ENCODE assay signal across 27 cellular contexts in the genomic region with DNA sequence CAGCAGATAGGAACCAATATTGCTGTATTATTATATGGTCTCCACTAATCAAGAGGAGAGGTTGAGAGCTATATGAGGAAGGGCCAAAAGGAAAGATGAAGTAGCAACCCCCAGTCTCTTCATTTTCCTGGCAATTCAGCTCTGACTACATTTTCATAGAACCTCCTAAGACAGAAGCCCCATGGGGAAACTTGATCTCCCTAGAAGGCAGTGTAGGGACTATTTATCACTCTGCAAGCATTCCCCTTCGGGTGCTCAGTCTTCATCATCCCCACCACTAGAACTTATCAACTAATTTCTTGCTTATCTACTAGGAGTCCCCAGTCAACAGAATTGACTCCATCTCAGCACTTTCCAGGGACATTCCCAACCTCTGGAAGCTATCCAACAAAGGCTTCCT. TPM values are rescaled to one million over a fixed set of nuclear protein-coding genes. Genes with fewer than 3 reads are reported as not detected.
DNase-seq lines count a peak whose midpoint lies in the region; ATAC-seq and TF ChIP-seq lines count a peak whose summit lies in the region.
"Had no signal": no experiment of that assay in that cellular context is flagged by ENCODE, and none has a peak within 500 bp of the region (broad histone marks: within the 10 kb centered on the region; RNA-seq: fewer than 3 reads in every experiment).

No MANE protein-coding gene starts in this region.

- no peak for TF ChIP-seq POLR2A in tibial nerve (IDR thresholded peaks at IDR 0.05)

- CTCF ChIA-PET in HEK293 (lab: Yijun Ruan, JAX): interaction anchor here (0.6 to 3.4 kb wide), 4 partner anchors 8 to 185 kb away, joined by 3 to 13 read pairs (median 6); no protein-coding TSS in a partner anchor

- intact Hi-C loops in natural killer cell (cut with micrococcal nuclease): no loop called here

- DNase-seq in natural killer cell (no peak), tibial nerve (ENCODE audit: low spot score in 2 of 2) (no peak), RKO (ENCODE audit: low spot score) (no peak)
- DNase-seq in activated naive CD4-positive, alpha-beta T cell treated with Interleukin-2 at 50 U/mL for 16 hours: no peak
- no peak for DNase-seq in stimulated activated naive CD4-positive, alpha-beta T cell treated with Interleukin-2 at 50 U/mL for 16 hours (lab: John Stamatoyannopoulos, UW)
- DNase-seq: activated B cell treated with CpG ODN at 0.5 μM for 24 hours; activated CD4-positive, alpha-beta T cell treated with anti-CD3 and anti-CD28 coated beads, Interleukin-2, amount 50 U/mL, for 1 hour; activated effector memory CD4-positive, alpha-beta T cell treated with anti-CD3 and anti-CD28 coated beads, Interleukin-2, amount 50 U/mL, for 16 hours; activated naive CD8-positive, alpha-beta T cell treated with anti-CD3 and anti-CD28 coated beads, Interleukin-2, amount 10 ng/mL, durations not matched to agents 7 days and 5 days; activated T-cell treated with anti-CD3 and anti-CD28 coated beads, Interleukin-2, amount 50 U/mL, for 24 hours; aorta; colonic mucosa; DMS153; erythroblast; glutamatergic neuron; NCI-H1105 treated with DMSO at 0.1 percent for 48 hours; NCI-H187 treated with DMSO at 0.1 percent for 48 hours; NCI-H748 treated with DMSO at 0.1 percent for 48 hours; stimulated activated CD8-positive, alpha-beta memory T cell treated with anti-CD3 and anti-CD28 coated beads, Interleukin-4, amount 100 ng/mL, for 48 hours; T1000; tibial artery had no signal

- H3K36me3 ChIP-seq in BLaER1 (no peaks in the 10 kb centered on the region), HEK293 (ENCODE audit: control insufficient read depth in 2 of 2, insufficient read depth in 1 of 2, low read length in 2 of 2) (no peaks in the 10 kb centered on the region), SU-DHL-6 (ENCODE audit: low read length) (no peaks in the 10 kb centered on the region), tibial nerve (no peaks in the 10 kb centered on the region)
- H3K36me3 ChIP-seq: colonic mucosa, SJSA1, tibial artery had no signal

- H3K9me3 ChIP-seq in BLaER1 (no peaks in the 10 kb centered on the region), HEK293 (ENCODE audit: control insufficient read depth, insufficient read depth, low read depth, low read length) (no peaks in the 10 kb centered on the region), SU-DHL-6 (ENCODE audit: insufficient read depth, low read length) (no peaks in the 10 kb centered on the region), tibial nerve (no peaks in the 10 kb centered on the region)
- H3K9me3 ChIP-seq: colonic mucosa, SJSA1, tibial artery had no signal

- H4K20me1 ChIP-seq in BLaER1 (no peaks in the 10 kb centered on the region), SU-DHL-6 (ENCODE audit: low read depth, low read length) (no peaks in the 10 kb centered on the region)

- peak overlapping the region; percentile 92 for H2AFZ ChIP-seq in SU-DHL-6 (ENCODE audit: low read depth, low read length, severe bottlenecking)
- H2AFZ ChIP-seq: parathyroid adenoma had no signal

- H3K9ac ChIP-seq in BLaER1 (peak overlapping the region; percentile 78), SU-DHL-6 (ENCODE audit: low read length) (no peak overlapping the region)
- H3K9ac ChIP-seq: parathyroid adenoma had no signal

- H3K27ac ChIP-seq in BLaER1: peak overlapping the region; percentile 89
- H3K27ac ChIP-seq in HEK293 (ENCODE audit: extremely low read depth, low read depth, low read length): no peak overlapping the region
- no peak overlapping the region for H3K27ac ChIP-seq in SU-DHL-6 (ENCODE audit: low read depth, low read length)
- H3K27ac ChIP-seq in tibial nerve: peak overlapping the region in 2 of 4 donors; percentile 12 to 29
- H3K27ac ChIP-seq: colonic mucosa, parathyroid adenoma, SJSA1, tibial artery had no signal

- H3K4me1 Mint-ChIP-seq in natural killer cell: peaks cover 21 to 51% of the 10 kb centered on the region in 2 donors

- H3K4me3 Mint-ChIP-seq in natural killer cell: peak overlapping the region; percentile 82
- H3K4me3 Mint-ChIP-seq: activated naive CD8-positive, alpha-beta T cell treated with anti-CD3 and anti-CD28 coated beads, Interleukin-2, amount 10 ng/mL, durations not matched to agents 7 days and 5 days; activated T-cell treated with anti-CD3 and anti-CD28 coated beads, Interleukin-2, amount 50 U/mL, for 24 hours had no signal

- no peak for TF ChIP-seq EP300 in tibial nerve (IDR thresholded peaks at IDR 0.05)

- H3K4me3 ChIP-seq in BLaER1 (peak overlapping the region; percentile 66), HEK293 (ENCODE audit: low read depth, low read length) (no peak overlapping the region), SU-DHL-6 (ENCODE audit: insufficient read depth, low read length, poor library complexity, severe bottlenecking) (no peak overlapping the region), tibial nerve (no peak overlapping the region)
- H3K4me3 ChIP-seq: colonic mucosa, SJSA1, tibial artery had no signal

- TF ChIP-seq CTCF in HEK293 (tag by site-specific recombination; IDR thresholded peaks at IDR 0.05): no peak
- no peak for TF ChIP-seq CTCF in SU-DHL-6 (IDR thresholded peaks at IDR 0.05; ENCODE audit: insufficient read depth, low read length, poor library complexity, severe bottlenecking)
- no peak for TF ChIP-seq CTCF in natural killer cell (IDR thresholded peaks at IDR 0.05)
- no peak for TF ChIP-seq CTCF in tibial nerve (IDR thresholded peaks at IDR 0.05)

- H3K4me2 ChIP-seq in BLaER1: peak overlapping the region; percentile 93
- no peak overlapping the region for H3K4me2 ChIP-seq in SU-DHL-6 (ENCODE audit: low read depth, low read length, poor library complexity, severe bottlenecking)

- H3K9me3 Mint-ChIP-seq in natural killer cell: no peaks in the 10 kb centered on the region
- H3K9me3 Mint-ChIP-seq: activated B cell treated with CpG ODN at 0.5 μM for 24 hours; activated naive CD8-positive, alpha-beta T cell treated with anti-CD3 and anti-CD28 coated beads, Interleukin-2, amount 10 ng/mL, durations not matched to agents 7 days and 5 days; activated T-cell treated with anti-CD3 and anti-CD28 coated beads, Interleukin-2, amount 50 U/mL, for 24 hours had no signal

- H3F3A ChIP-seq in SU-DHL-6 (ENCODE audit: insufficient read depth): peaks cover 6% of the 10 kb centered on the region; the same call in 1 of the 2 replicates

- 75 to 89% methylated on average over 1 of the region's 1 CpG for WGBS in tibial nerve, 2 donors

- no peaks in the 10 kb centered on the region for H3K27me3 ChIP-seq in BLaER1
- no peaks in the 10 kb centered on the region for H3K27me3 ChIP-seq in SU-DHL-6 (ENCODE audit: low read length)
- H3K27me3 ChIP-seq in tibial nerve: no peaks in the 10 kb centered on the region
- H3K27me3 ChIP-seq: colonic mucosa, SJSA1, tibial artery had no signal

- H3K27ac Mint-ChIP-seq in natural killer cell: peak overlapping the region; percentile 86 to 90
- H3K27ac Mint-ChIP-seq: activated naive CD8-positive, alpha-beta T cell treated with anti-CD3 and anti-CD28 coated beads, Interleukin-2, amount 10 ng/mL, durations not matched to agents 7 days and 5 days; activated T-cell treated with anti-CD3 and anti-CD28 coated beads, Interleukin-2, amount 50 U/mL, for 24 hours had no signal

- H3K27me3 Mint-ChIP-seq in natural killer cell (ENCODE audit: low read depth in 2 of 2): no peaks in the 10 kb centered on the region
- H3K27me3 Mint-ChIP-seq: activated B cell treated with CpG ODN at 0.5 μM for 24 hours; activated naive CD8-positive, alpha-beta T cell treated with anti-CD3 and anti-CD28 coated beads, Interleukin-2, amount 10 ng/mL, durations not matched to agents 7 days and 5 days; activated T-cell treated with anti-CD3 and anti-CD28 coated beads, Interleukin-2, amount 50 U/mL, for 24 hours had no signal

- H3K4me1 ChIP-seq in BLaER1 (peaks cover 66% of the 10 kb centered on the region), HEK293 (ENCODE audit: control insufficient read depth, insufficient read depth, low read length) (peaks cover 5% of the 10 kb centered on the region; the same call in 1 of the 2 replicates), tibial nerve (peaks cover 0 to 16% (median 9%) of the 10 kb centered on the region in 4 donors)
- H3K4me1 ChIP-seq: colonic mucosa, parathyroid adenoma, tibial artery had no signal

- no peaks in the 10 kb centered on the region for H3K36me3 Mint-ChIP-seq in natural killer cell
- H3K36me3 Mint-ChIP-seq: activated naive CD8-positive, alpha-beta T cell treated with anti-CD3 and anti-CD28 coated beads, Interleukin-2, amount 10 ng/mL, durations not matched to agents 7 days and 5 days had no signal

- POLR2A ChIA-PET in HEK293 (lab: Yijun Ruan, JAX): interaction anchor here (1.3 kb wide), 1 partner anchor 26 kb away, joined by 5 read pairs; the partner anchor contains the start of gene ITCH

- ATAC-seq in natural killer cell: no peak
- ATAC-seq: HCT116 had no signal

- no peaks in the 10 kb centered on the region for H3K79me2 ChIP-seq in SU-DHL-6 (ENCODE audit: insufficient read depth, low read length)
- H3K79me2 ChIP-seq: parathyroid adenoma had no signal

- no peaks in the 10 kb centered on the region for H3K9me2 ChIP-seq in SU-DHL-6 (replicated peaks; ENCODE audit: insufficient read depth, low read length)

TF ChIP-seq in HEK293, 187 proteins besides CTCF, POLR2A, EP300 and RAD21:
- TF ChIP-seq ZNF600 (tag by site-specific recombination; IDR thresholded peaks at IDR 0.05): 0 out of 2 replicates have a peak, but pooled peaks have one; percentile 18
- 0 out of 2 replicates have a peak, but pooled peaks have one; percentile 22 for TF ChIP-seq ZNF701 (tag by site-specific recombination; IDR thresholded peaks at IDR 0.05)
- no peak for TF ChIP-seq ZNF449 (tag by site-specific recombination; IDR thresholded peaks at IDR 0.05)
- peak; percentile 87 for TF ChIP-seq MZF1 (tag by site-specific recombination; IDR thresholded peaks at IDR 0.05; ENCODE audit: borderline replicate concordance)

RNA-seq across cellular contexts. Expression of gene ITCH, which starts 25.5 kb away (rescaled TPM):
- total RNA-seq in natural killer cell: 100 to 1,000 TPM; 157 to 182 (median 163) TPM
- 10 to 100 TPM; 48.4 to 85.4 (median 62.8) TPM for total RNA-seq in tibial nerve

RNA-seq across cellular contexts. Expression of gene AHCY, which starts 34.4 kb away (rescaled TPM):
- 1 to 10 TPM; 7.1 to 8.3 (median 7.7) TPM for total RNA-seq in natural killer cell
- total RNA-seq in tibial nerve: 100 to 1,000 TPM in 1 of 4 donors, 10 to 100 TPM in 3; 77.8 to 110 (median 83.1) TPM

Comparison
In these comparisons a context has a peak if more than half of its experiments do, and no peak if none do; other contexts are left out.
1. RNA of gene AHCY, which starts 34.4 kb away (total RNA-seq): 77.8 to 110 TPM in tibial nerve; 7.1 to 8.3 TPM in natural killer cell; every median in the first group is over 4 times any median in the second.